In the genomic region with DNA sequence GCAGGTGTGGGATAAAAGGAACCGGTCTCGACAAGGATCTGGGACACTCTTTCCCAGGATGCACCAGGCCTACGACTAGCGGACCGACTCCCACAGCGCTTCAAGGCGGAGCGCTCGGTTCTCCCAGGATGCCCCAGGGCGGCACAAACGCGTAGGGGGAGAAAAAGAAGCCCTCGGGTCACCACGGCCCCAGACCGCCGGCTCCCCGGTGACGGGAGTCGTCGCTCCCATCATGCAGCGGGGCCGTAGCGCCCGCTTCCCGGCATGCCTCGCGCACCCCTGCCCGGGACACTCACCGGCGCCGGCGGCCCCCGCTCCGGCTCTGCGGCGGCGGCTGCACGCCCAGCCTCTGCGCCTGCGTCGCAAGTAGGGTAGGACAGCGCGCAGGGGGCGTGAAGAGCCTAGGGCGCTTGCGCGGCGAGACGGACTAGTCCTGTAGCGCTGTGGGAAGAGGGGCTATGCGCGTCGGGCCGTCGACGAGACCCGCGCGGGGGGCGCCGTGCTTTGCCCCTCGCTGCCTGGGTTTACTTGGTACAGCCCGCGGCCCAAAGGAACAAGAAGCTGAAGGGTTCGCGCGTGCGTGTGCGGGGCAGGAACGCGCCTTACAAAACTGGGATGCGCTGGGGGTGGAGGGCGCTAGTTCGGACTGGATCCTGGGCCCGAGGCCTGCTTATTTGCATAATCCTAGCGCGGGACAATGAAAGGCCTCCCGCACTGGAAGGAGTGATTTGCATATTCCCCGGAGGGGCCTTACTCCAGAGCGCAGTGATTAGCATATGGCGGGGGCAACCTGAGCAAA, we compare ENCODE assay signal across 8 cellular contexts. TPM values are rescaled to one million over a fixed set of nuclear protein-coding genes. Genes with fewer than 3 reads are reported as not detected.
DNase-seq lines count a peak whose midpoint lies in the region; ATAC-seq and TF ChIP-seq lines count a peak whose summit lies in the region.

A gene with protein sequence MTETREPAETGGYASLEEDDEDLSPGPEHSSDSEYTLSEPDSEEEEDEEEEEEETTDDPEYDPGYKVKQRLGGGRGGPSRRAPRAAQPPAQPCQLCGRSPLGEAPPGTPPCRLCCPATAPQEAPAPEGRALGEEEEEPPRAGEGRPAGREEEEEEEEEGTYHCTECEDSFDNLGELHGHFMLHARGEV (minus strand): TSS at position 368 of the 799 bp plus-strand sequence. CDS start 5,325 bp downstream, outside the sequence.

- peak within 1 kb of the TSS; percentile 95 for H3K4me2 ChIP-seq in mammary epithelial cell (ENCODE audit: insufficient read depth, low read depth, low read length)

- H3K79me2 ChIP-seq in ACC112 (ENCODE audit: control insufficient read depth, insufficient read depth, low read length, unreplicated experiment) (peaks cover 23% of the 10 kb centered on the region), mammary epithelial cell (ENCODE audit: insufficient read depth, low read length) (peaks cover 31% of the 10 kb centered on the region)

- ATAC-seq in GM18861 (IDR thresholded peaks at IDR 0.05; ENCODE audit: unreplicated experiment) (peak; percentile 76), HG03095 (IDR thresholded peaks at IDR 0.05; ENCODE audit: unreplicated experiment) (peak; percentile 50)

- H3K4me3 ChIP-seq in ACC112 (ENCODE audit: low read depth, low read length) (peak within 1 kb of the TSS; percentile 79), WI38 (ENCODE audit: low read depth, low read length) (peak within 1 kb of the TSS; percentile 79), mammary epithelial cell (replicated peaks in 1 of 3; ENCODE audit: insufficient read depth in 1 of 3, low read depth in 2 of 3, low read length in 3 of 3) (peak within 1 kb of the TSS; percentile 41 to 84 (median 61)), skin epidermis (peak within 1 kb of the TSS; percentile 52 to 86 (median 63))

- DNase-seq in NCI-H2171 treated with DMSO at 0.1 percent for 48 hours (lab: John Stamatoyannopoulos, UW) (peak; percentile 95), mammary epithelial cell (peak; percentile 76), iPS-NIHi11 (ENCODE audit: low spot score) (peak; percentile 90)

- H3K9me3 ChIP-seq in mammary epithelial cell (replicated peaks; ENCODE audit: insufficient read depth, low read length) = no peaks in the 10 kb centered on the region

- H3K9ac ChIP-seq in mammary epithelial cell (ENCODE audit: insufficient read depth, low read length) = peak within 1 kb of the TSS; percentile 49

- in situ Hi-C loops in mammary epithelial cell (cut with MboI; ENCODE audit: low sequenced_read_pairs in 2 of 2) = no loop called here

- no peaks in the 10 kb centered on the region for H4K20me1 ChIP-seq in mammary epithelial cell (ENCODE audit: insufficient read depth, low read length)

- TF ChIP-seq CTCF in WI38 (IDR thresholded peaks at IDR 0.05; ENCODE audit: low read depth, low read length) = no peak
- no peak for TF ChIP-seq CTCF in mammary epithelial cell (conservative IDR thresholded peaks at IDR 0.05 in 1 of 2, IDR thresholded peaks at IDR 0.05 in 1 of 2; ENCODE audit: extremely low read depth in 1 of 2, insufficient read depth in 1 of 2, low read depth in 1 of 2, low read length in 2 of 2)

- H2AFZ ChIP-seq in ACC112 (ENCODE audit: low read length, unreplicated experiment) = peak within 1 kb of the TSS; percentile 95
- H2AFZ ChIP-seq in mammary epithelial cell (ENCODE audit: low read depth, low read length) = peak within 1 kb of the TSS; percentile 98

- under 1% methylated on average over 23 of the region's 81 CpGs for WGBS in mammary epithelial cell (ENCODE audit: low coverage, missing lambda C conversion rate)

- CTCF ChIA-PET in mammary epithelial cell (lab: Charles Lee; ENCODE audit: low non-redundant PET) = no interaction called here

- peak within 1 kb of the TSS; percentile 75 for H3K27ac ChIP-seq in ACC112 (ENCODE audit: low read depth, low read length)
- H3K27ac ChIP-seq in mammary epithelial cell (ENCODE audit: insufficient read depth, low read depth, low read length) = peak within 1 kb of the TSS; percentile 47
- peak within 1 kb of the TSS; percentile 59 to 97 (median 92) for H3K27ac ChIP-seq in skin epidermis

- H3K4me1 ChIP-seq in ACC112 (ENCODE audit: control insufficient read depth, insufficient read depth, low read length, unreplicated experiment) (peaks cover 6% of the 10 kb centered on the region), mammary epithelial cell (ENCODE audit: insufficient read depth, low read length) (peaks cover 6% of the 10 kb centered on the region)

- no TSS peak for BruUV-seq in mammary epithelial cell (replicated peaks; lab: Mats Ljungman, UMichigan)

- no peaks in the 10 kb centered on the region for H3K36me3 ChIP-seq in ACC112 (ENCODE audit: insufficient read depth, low read length)
- H3K36me3 ChIP-seq in mammary epithelial cell (ENCODE audit: insufficient read depth, low read length) = no peaks in the 10 kb centered on the region

- dilution Hi-C loops in mammary epithelial cell (cut with HindIII; ENCODE audit: low sequenced_read_pairs) = loop anchor here (5.0 kb wide), 1 partner anchor 82 kb away; no protein-coding TSS in a partner anchor

- H3K27me3 ChIP-seq in ACC112 (ENCODE audit: insufficient read depth, low read length) (no peaks in the 10 kb centered on the region), mammary epithelial cell (ENCODE audit: insufficient read depth, low read length) (no peaks in the 10 kb centered on the region)

- intact Hi-C loops in mammary epithelial cell (cut with micrococcal nuclease) = loop anchor here (1.0 kb wide), 1 partner anchor 23 kb away; a partner anchor contains a TSS

RNA-seq across cellular contexts. Expression of the gene that starts here (rescaled TPM):
- total RNA-seq in mammary epithelial cell = 10 to 100 TPM; 17.0 to 19.0 TPM
- 12.9 TPM for polyA plus RNA-seq in mammary epithelial cell
- 1.9 TPM for polyA minus RNA-seq in mammary epithelial cell

Comparison
In these comparisons a context has a peak if more than half of its experiments do, and no peak if none do; other contexts are left out.
1. Peak in every context shown above with its lines: DNase-seq, ATAC-seq, H3K4me3 ChIP-seq and H3K27ac ChIP-seq.